Comparison of ENCODE assay signal across 20 cellular contexts in genomic region chr4:47215759-47216158, GRCh38.
"Had no signal": no experiment of that assay in that cellular context is flagged by ENCODE, and none has a peak within 500 bp of the region (broad histone marks: within the 10 kb centered on the region; RNA-seq: fewer than 3 reads in every experiment).

No MANE protein-coding gene starts in this region.

- H3K9ac ChIP-seq: neural progenitor cell had no signal

- H3K27ac Mint-ChIP-seq: activated CD8-positive, alpha-beta T cell treated with anti-CD3 and anti-CD28 coated beads, Interleukin-2, amount 10 ng/mL, durations not matched to agents 7 days and 5 days; activated naive CD4-positive, alpha-beta T cell treated with anti-CD3 and anti-CD28 coated beads, Interleukin-2, amount 50 U/mL, for 24 hours; endodermal cell; mesothelial cell of epicardium; naive thymus-derived CD8-positive, alpha-beta T cell; neural progenitor cell; T-helper 2 cell treated with Interferon-gamma antibody and Interleukin-4, amounts not matched to agents 5 μg/mL and 100 μg/mL, for 36 hours had no signal

- DNase-seq: activated CD4-positive, alpha-beta T cell treated with anti-CD3 and anti-CD28 coated beads for 1 hour; activated CD4-positive, alpha-beta T cell treated with anti-CD3 and anti-CD28 coated beads, Interleukin-2, amount 50 U/mL, for 1 hour; activated CD8-positive, alpha-beta T cell treated with anti-CD3 and anti-CD28 coated beads, Interleukin-2, amount 10 ng/mL, durations not matched to agents 7 days and 5 days; activated gamma-delta T cell treated with Interleukin-2 at 50 U/mL for 16 hours; aorta; cortex of kidney; endodermal cell; esophagus squamous epithelium; heart left ventricle; left ventricle myocardium superior; mammary epithelial cell; naive thymus-derived CD8-positive, alpha-beta T cell; stimulated activated CD4-positive, alpha-beta T cell treated with anti-CD3 and anti-CD28 coated beads, Interleukin-2, amount 100 ng/mL, for 48 hours; stimulated activated naive CD4-positive, alpha-beta T cell treated with Interleukin-2 at 50 U/mL for 16 hours; upper lobe of right lung; WERI-Rb-1 had no signal

- H3K4me1 Mint-ChIP-seq: activated naive CD4-positive, alpha-beta T cell treated with anti-CD3 and anti-CD28 coated beads, Interleukin-2, amount 50 U/mL, for 24 hours; naive thymus-derived CD8-positive, alpha-beta T cell had no signal

- H2AFZ ChIP-seq: neural progenitor cell had no signal

- H3K4me1 ChIP-seq: esophagus squamous epithelium, heart left ventricle, neural progenitor cell, upper lobe of right lung had no signal

- H3K27ac ChIP-seq: esophagus squamous epithelium, heart left ventricle, neural progenitor cell, upper lobe of right lung, WERI-Rb-1 had no signal

- H3K4me2 ChIP-seq: neural progenitor cell had no signal

- H3K4me3 ChIP-seq: esophagus squamous epithelium, heart left ventricle, neural progenitor cell, upper lobe of right lung had no signal

- H3K4me3 Mint-ChIP-seq: activated CD8-positive, alpha-beta T cell treated with anti-CD3 and anti-CD28 coated beads, Interleukin-2, amount 10 ng/mL, durations not matched to agents 7 days and 5 days; activated naive CD4-positive, alpha-beta T cell treated with anti-CD3 and anti-CD28 coated beads, Interleukin-2, amount 50 U/mL, for 24 hours; endodermal cell; mesothelial cell of epicardium; naive thymus-derived CD8-positive, alpha-beta T cell; neural progenitor cell; T-helper 2 cell treated with Interferon-gamma antibody and Interleukin-4, amounts not matched to agents 5 μg/mL and 100 μg/mL, for 36 hours had no signal

- H3K36me3 ChIP-seq: esophagus squamous epithelium, heart left ventricle, neural progenitor cell, upper lobe of right lung, WERI-Rb-1 had no signal

- H3K27me3 ChIP-seq: esophagus squamous epithelium, heart left ventricle, neural progenitor cell, upper lobe of right lung had no signal

- H3K36me3 Mint-ChIP-seq: activated naive CD4-positive, alpha-beta T cell treated with anti-CD3 and anti-CD28 coated beads, Interleukin-2, amount 50 U/mL, for 24 hours; mesothelial cell of epicardium; naive thymus-derived CD8-positive, alpha-beta T cell; neural progenitor cell had no signal

- H3K9me3 Mint-ChIP-seq: endodermal cell; mesothelial cell of epicardium; neural progenitor cell; T-helper 2 cell treated with Interferon-gamma antibody and Interleukin-4, amounts not matched to agents 5 μg/mL and 100 μg/mL, for 36 hours had no signal

- H3K9me3 ChIP-seq: esophagus squamous epithelium, heart left ventricle, upper lobe of right lung had no signal
